Comparison of ENCODE assay signal across 7 cellular contexts in the genomic region with DNA sequence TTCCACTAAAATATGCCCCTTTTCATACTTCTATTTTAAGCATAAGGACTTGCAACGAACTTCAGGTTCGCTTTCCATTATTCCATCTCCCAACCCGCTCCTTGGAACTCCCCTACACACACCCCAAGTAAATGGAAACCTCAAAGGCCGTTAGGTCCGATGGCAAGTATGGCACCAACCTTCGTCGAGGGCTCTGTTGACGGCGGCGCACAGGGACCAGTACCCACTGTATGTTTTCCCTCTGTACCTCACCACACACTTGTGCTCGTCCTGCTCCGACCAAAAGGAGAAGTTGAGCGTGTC. TPM values are rescaled to one million over a fixed set of nuclear protein-coding genes. Genes with fewer than 3 reads are reported as not detected.
DNase-seq lines count a peak whose midpoint lies in the region; ATAC-seq, FAIRE-seq and TF ChIP-seq lines count a peak whose summit lies in the region.

No MANE protein-coding gene starts in this region.

- RAD21 ChIA-PET in GM12878 (lab: Charles Lee; ENCODE audit: unreplicated experiment), result interaction anchor here (0.6 to 0.9 kb wide), 3 partner anchors 42 to 1770 kb away, joined by 3 to 4 read pairs (median 3); no protein-coding TSS in a partner anchor

- H3K27ac ChIP-seq in MM.1S (ENCODE audit: low read length) (no peak overlapping the region), GM12878 (ENCODE audit: control insufficient read depth, insufficient read depth) (peak overlapping the region; percentile 63), vagina (peak overlapping the region; percentile 78)

- POLR2A ChIA-PET in GM12878 (lab: Charles Lee), result interaction anchor here (0.5 to 1.0 kb wide), 3 partner anchors 27 to 1786 kb away, joined by 4 read pairs; no protein-coding TSS in a partner anchor

- peaks cover 3% of the 10 kb centered on the region for H3K36me3 Mint-ChIP-seq in memory B cell

- CTCF ChIA-PET in GM12878 (lab: Yijun Ruan, JAX), result interaction anchor here (0.9 kb wide), 1 partner anchor 34 kb away, joined by 4 read pairs; the partner anchor contains the start of gene KIF27

- SMC1A ChIA-PET in GM12878 (lab: Charles Lee; ENCODE audit: uncharacterized antibody, unreplicated experiment), result interaction anchor here (0.6 to 1.0 kb wide), 4 partner anchors 16 to 330 kb away, joined by 3 to 5 read pairs (median 3); partner anchors contain the start of gene RMI1

- peak; percentile 57 for FAIRE-seq in GM12878 (lab: Jason Lieb, UNC)

- H3K9me3 ChIP-seq in MM.1S (replicated peaks; ENCODE audit: insufficient read depth, low read length), result no peaks in the 10 kb centered on the region
- no peaks in the 10 kb centered on the region for H3K9me3 ChIP-seq in GM12878 (replicated peaks; ENCODE audit: control insufficient read depth, insufficient read depth, low read length)
- no peaks in the 10 kb centered on the region for H3K9me3 ChIP-seq in vagina

- no peak for TF ChIP-seq RAD21 in GM12878 (IDR thresholded peaks at IDR 0.05; ENCODE audit: insufficient read depth, low read depth, low read length)

- H3K9me2 ChIP-seq in MM.1S (replicated peaks; ENCODE audit: insufficient read depth, low read length), result no peaks in the 10 kb centered on the region

- no peaks in the 10 kb centered on the region for H3K9me3 Mint-ChIP-seq in memory B cell

- peak overlapping the region; percentile 97 for H3K4me3 Mint-ChIP-seq in memory B cell

- H3F3A ChIP-seq in MM.1S (ENCODE audit: insufficient read depth, low read length), result no peaks in the 10 kb centered on the region

- H3K9ac ChIP-seq in MM.1S (ENCODE audit: low read length) (peak overlapping the region; percentile 42; the same call in 1 of the 2 replicates), GM12878 (ENCODE audit: control insufficient read depth, insufficient read depth, low read length) (peak overlapping the region; percentile 80)

- peak; percentile 55 for DNase-seq in GM20000 (ENCODE audit: low spot score)
- no peak for DNase-seq in MM.1S
- DNase-seq in GM12878 (ENCODE audit: low read depth, low spot score), result no peak
- peak in 1 of 2 donors; percentile 18 for DNase-seq in memory B cell (ENCODE audit: low spot score in 2 of 2)
- DNase-seq in vagina (ENCODE audit: extremely low spot score in 2 of 2), result no peak
- no peak for DNase-seq in stimulated activated CD4-positive, alpha-beta T cell treated with anti-CD3 and anti-CD28 coated beads, Interleukin-4, amount 100 ng/mL, for 24 hours

- no peak for TF ChIP-seq EP300 in GM12878 (IDR thresholded peaks at IDR 0.05; ENCODE audit: borderline replicate concordance in 1 of 2, control insufficient read depth in 1 of 2, low read depth in 2 of 2, low read length in 2 of 2)

- intact Hi-C loops in GM12878 (cut with micrococcal nuclease; ENCODE audit: unreplicated experiment) (no loop called here), vagina (cut with DNase I) (no loop called here)

- ATAC-seq in GM12878 (no peak), memory B cell (ENCODE audit: low read depth) (peak; percentile 63), GM19395 (IDR thresholded peaks at IDR 0.05; ENCODE audit: unreplicated experiment) (no peak)

- peak overlapping the region; percentile 96 for H2AFZ ChIP-seq in MM.1S (ENCODE audit: low read length)
- H2AFZ ChIP-seq in GM12878 (ENCODE audit: control insufficient read depth, low read depth, low read length), result peak overlapping the region; percentile 91

- H3K4me1 ChIP-seq in MM.1S (ENCODE audit: low read length), result no peaks in the 10 kb centered on the region
- no peaks in the 10 kb centered on the region for H3K4me1 ChIP-seq in GM12878 (ENCODE audit: control insufficient read depth, insufficient read depth, low read length)
- peaks cover 19% of the 10 kb centered on the region for H3K4me1 ChIP-seq in vagina

- peaks cover 9% of the 10 kb centered on the region for H3K4me1 Mint-ChIP-seq in memory B cell

- H4K20me1 ChIP-seq in MM.1S (ENCODE audit: insufficient read depth, low read length), result no peaks in the 10 kb centered on the region
- no peaks in the 10 kb centered on the region for H4K20me1 ChIP-seq in GM12878 (ENCODE audit: control insufficient read depth, insufficient read depth)

- peak overlapping the region; percentile 88 for H3K27ac Mint-ChIP-seq in memory B cell

- no peaks in the 10 kb centered on the region for H3K36me3 ChIP-seq in MM.1S (replicated peaks; ENCODE audit: insufficient read depth, low read length)
- peaks cover 0 to 7% of the 10 kb centered on the region in 2 experiments; a peak in 1 of 4 replicates for H3K36me3 ChIP-seq in GM12878 (ENCODE audit: control insufficient read depth in 2 of 2, insufficient read depth in 2 of 2, low read length in 1 of 2)
- H3K36me3 ChIP-seq in vagina, result peaks cover 0 to 9% of the 10 kb centered on the region in 2 donors

- in situ Hi-C loops in GM12878 (cut with MboI), result no loop called here

- H3K79me2 ChIP-seq in MM.1S (ENCODE audit: low read length) (no peaks in the 10 kb centered on the region), GM12878 (ENCODE audit: control insufficient read depth, insufficient read depth, low read length) (no peaks in the 10 kb centered on the region; the same call in 1 of the 2 replicates)

- TF ChIP-seq POLR2A in GM12878 (IDR thresholded peaks at IDR 0.05; ENCODE audit: low read depth, low read length) (no peak), vagina (IDR thresholded peaks at IDR 0.05) (no peak)

- no peaks in the 10 kb centered on the region for H3K27me3 Mint-ChIP-seq in memory B cell

- TF ChIP-seq CTCF in GM20000 (IDR thresholded peaks at IDR 0.05; ENCODE audit: extremely low read depth, missing control alignments) (no peak), MM.1S (IDR thresholded peaks at IDR 0.05; ENCODE audit: low read length) (no peak), GM12878 (IDR thresholded peaks at IDR 0.05 in 2 of 3, conservative IDR thresholded peaks at IDR 0.05 in 1 of 3; ENCODE audit: control insufficient read depth in 2 of 3, extremely low read depth in 1 of 3, insufficient read depth in 1 of 3, low read depth in 3 of 3, low read length in 3 of 3) (no peak), vagina (IDR thresholded peaks at IDR 0.05) (no peak)

- no TSS peak for BruUV-seq in GM12878 (replicated peaks; lab: Mats Ljungman, UMichigan)

- H3K27me3 ChIP-seq in MM.1S (replicated peaks; ENCODE audit: insufficient read depth, low read length) (no peaks in the 10 kb centered on the region), GM12878 (replicated peaks in 1 of 2; ENCODE audit: control insufficient read depth in 2 of 2, insufficient read depth in 2 of 2, low read length in 1 of 2) (no peaks in the 10 kb centered on the region), vagina (no peaks in the 10 kb centered on the region)

- WGBS in GM12878 (ENCODE audit: insufficient coverage, insufficient replicate concordance, low lambda C conversion rate, missing lambda C conversion rate), result under 1% methylated on average over 13 of the region's 13 CpGs

- peak overlapping the region; percentile 72 for H3K4me3 ChIP-seq in MM.1S (ENCODE audit: low read length)
- peak overlapping the region; percentile 85 for H3K4me3 ChIP-seq in GM12878
- peak overlapping the region; percentile 70 to 76 for H3K4me3 ChIP-seq in vagina

- H3K4me2 ChIP-seq in MM.1S (ENCODE audit: low read depth, low read length) (peak overlapping the region; percentile 94), GM12878 (ENCODE audit: control insufficient read depth, insufficient read depth) (peak overlapping the region; percentile 98)

RNA-seq across cellular contexts. Expression of gene HNRNPK, which starts 24.1 kb away (rescaled TPM):
- total RNA-seq in GM12878 (2013; cell fraction: nucleolus; rRNA removed), result 352 and 386 TPM in 2 replicates
- total RNA-seq in GM12878 (2014; rRNA removed), result 664 and 711 TPM in 2 replicates
- total RNA-seq in GM12878 (2014; rRNA removed; fragmentation: Illumina TruSeq; extraction: Trizol), result 640 and 686 TPM in 2 replicates
- total RNA-seq in GM12878 (2021), result 605 and 619 TPM in 2 replicates
- polyA plus RNA-seq in GM12878 (2011; ENCODE audit: low read depth), result 245 TPM
- 695 and 757 TPM in 2 replicates for polyA plus RNA-seq in GM12878 (2011; rRNA removed)
- 501 and 525 TPM in 2 replicates for polyA plus RNA-seq in GM12878 (2011; cell fraction: cytosol; rRNA removed)
- 615 and 749 TPM in 2 replicates for polyA plus RNA-seq in GM12878 (2011; cell fraction: nucleus; rRNA removed)
- 411 and 414 TPM in 2 replicates for polyA plus RNA-seq in GM12878 (2012)
- polyA plus RNA-seq in GM12878 (2014; fragmentation: Illumina TruSeq; extraction: Trizol), result 970 and 993 TPM in 2 replicates
- polyA plus RNA-seq in GM12878 (2014; fragmentation: Nextera tagmentation; extraction: Ambion mirVana), result 100 to 1,000 TPM; 235 to 307 TPM
- 793 and 882 TPM in 2 replicates for polyA plus RNA-seq in GM12878 (2014; rRNA removed)
- polyA plus RNA-seq in GM12878 (2016; fragmentation: Nextera tagmentation; extraction: Ambion mirVana), result 100 to 1,000 TPM; 558 to 640 TPM
- polyA minus RNA-seq in GM12878 (2011; rRNA and poly(A)+ RNA removed), result 551 and 631 TPM in 2 replicates
- 264 and 321 TPM in 2 replicates for polyA minus RNA-seq in GM12878 (2011; cell fraction: cytosol; rRNA and poly(A)+ RNA removed)
- polyA minus RNA-seq in GM12878 (2011; cell fraction: nucleus; rRNA and poly(A)+ RNA removed), result 507 and 785 TPM in 2 replicates
- 409 TPM for total RNA-seq in vagina

RNA-seq across cellular contexts. Expression of gene RMI1, which starts 24.7 kb away (rescaled TPM):
- total RNA-seq in GM12878 (2013; cell fraction: nucleolus; rRNA removed), result 10.0 and 11.8 TPM in 2 replicates
- total RNA-seq in GM12878 (2014; rRNA removed) (5.8 and 7.0 TPM in 2 replicates), GM12878 (2014; rRNA removed; fragmentation: Illumina TruSeq; extraction: Trizol) (22.5 and 22.9 TPM in 2 replicates), GM12878 (2021) (18.0 and 19.4 TPM in 2 replicates), vagina (2.9 TPM)
- polyA plus RNA-seq in GM12878 (2011; ENCODE audit: low read depth), result 2.4 TPM
- polyA plus RNA-seq in GM12878 (2011; rRNA removed) (3.6 and 4.9 TPM in 2 replicates), GM12878 (2014; fragmentation: Illumina TruSeq; extraction: Trizol) (27.4 and 32.6 TPM in 2 replicates), GM12878 (2014; fragmentation: Nextera tagmentation; extraction: Ambion mirVana) (10 to 100 TPM; 12.0 to 12.8 TPM), GM12878 (2014; rRNA removed) (7.8 and 8.5 TPM in 2 replicates), GM12878 (2016; fragmentation: Nextera tagmentation; extraction: Ambion mirVana) (10 to 100 TPM; 28.4 to 34.1 TPM)
- polyA plus RNA-seq in GM12878 (2011; cell fraction: cytosol; rRNA removed), result 1.7 and 2.8 TPM in 2 replicates
- polyA plus RNA-seq in GM12878 (2011; cell fraction: nucleus; rRNA removed), result 2.1 and 3.6 TPM in 2 replicates
- 5.1 and 8.7 TPM in 2 replicates for polyA plus RNA-seq in GM12878 (2012)
- 4.3 and 8.5 TPM in 2 replicates for polyA minus RNA-seq in GM12878 (2011; rRNA and poly(A)+ RNA removed)
- polyA minus RNA-seq in GM12878 (2011; cell fraction: cytosol; rRNA and poly(A)+ RNA removed), result 5.8 and 6.0 TPM in 2 replicates
- polyA minus RNA-seq in GM12878 (2011; cell fraction: nucleus; rRNA and poly(A)+ RNA removed), result 1.3 and 2.2 TPM in 2 replicates

RNA-seq across cellular contexts. Expression of gene KIF27, which starts 34.7 kb away (rescaled TPM):
- total RNA-seq in GM12878 (2013; cell fraction: nucleolus; rRNA removed), result 15.8 and 16.4 TPM in 2 replicates
- total RNA-seq in GM12878 (2014; rRNA removed) (0.96 and 1.3 TPM in 2 replicates), GM12878 (2014; rRNA removed; fragmentation: Illumina TruSeq; extraction: Trizol) (2.8 and 3.3 TPM in 2 replicates), GM12878 (2021) (1.4 and 2.2 TPM in 2 replicates), vagina (6.1 TPM)
- 0.93 TPM for polyA plus RNA-seq in GM12878 (2011; ENCODE audit: low read depth)
- polyA plus RNA-seq in GM12878 (2011; rRNA removed) (1.1 and 2.8 TPM in 2 replicates), GM12878 (2014; fragmentation: Illumina TruSeq; extraction: Trizol) (1.6 and 2.0 TPM in 2 replicates), GM12878 (2014; fragmentation: Nextera tagmentation; extraction: Ambion mirVana) (under 1 TPM; 0.64 to 0.92 TPM), GM12878 (2014; rRNA removed) (0.72 and 0.96 TPM in 2 replicates), GM12878 (2016; fragmentation: Nextera tagmentation; extraction: Ambion mirVana) (1 to 10 TPM; 1.6 to 1.7 TPM)
- 0.39 and 0.50 TPM in 2 replicates for polyA plus RNA-seq in GM12878 (2011; cell fraction: cytosol; rRNA removed)
- 1.6 and 2.1 TPM in 2 replicates for polyA plus RNA-seq in GM12878 (2011; cell fraction: nucleus; rRNA removed)
- polyA plus RNA-seq in GM12878 (2012), result 0.68 and 1.3 TPM in 2 replicates
- polyA minus RNA-seq in GM12878 (2011; rRNA and poly(A)+ RNA removed), result 1.8 and 2.6 TPM in 2 replicates
- 0.73 and 0.80 TPM in 2 replicates for polyA minus RNA-seq in GM12878 (2011; cell fraction: cytosol; rRNA and poly(A)+ RNA removed)
- polyA minus RNA-seq in GM12878 (2011; cell fraction: nucleus; rRNA and poly(A)+ RNA removed), result 1.6 and 3.0 TPM in 2 replicates
